ENCODE assay signal across 16 cellular contexts in the genomic region with DNA sequence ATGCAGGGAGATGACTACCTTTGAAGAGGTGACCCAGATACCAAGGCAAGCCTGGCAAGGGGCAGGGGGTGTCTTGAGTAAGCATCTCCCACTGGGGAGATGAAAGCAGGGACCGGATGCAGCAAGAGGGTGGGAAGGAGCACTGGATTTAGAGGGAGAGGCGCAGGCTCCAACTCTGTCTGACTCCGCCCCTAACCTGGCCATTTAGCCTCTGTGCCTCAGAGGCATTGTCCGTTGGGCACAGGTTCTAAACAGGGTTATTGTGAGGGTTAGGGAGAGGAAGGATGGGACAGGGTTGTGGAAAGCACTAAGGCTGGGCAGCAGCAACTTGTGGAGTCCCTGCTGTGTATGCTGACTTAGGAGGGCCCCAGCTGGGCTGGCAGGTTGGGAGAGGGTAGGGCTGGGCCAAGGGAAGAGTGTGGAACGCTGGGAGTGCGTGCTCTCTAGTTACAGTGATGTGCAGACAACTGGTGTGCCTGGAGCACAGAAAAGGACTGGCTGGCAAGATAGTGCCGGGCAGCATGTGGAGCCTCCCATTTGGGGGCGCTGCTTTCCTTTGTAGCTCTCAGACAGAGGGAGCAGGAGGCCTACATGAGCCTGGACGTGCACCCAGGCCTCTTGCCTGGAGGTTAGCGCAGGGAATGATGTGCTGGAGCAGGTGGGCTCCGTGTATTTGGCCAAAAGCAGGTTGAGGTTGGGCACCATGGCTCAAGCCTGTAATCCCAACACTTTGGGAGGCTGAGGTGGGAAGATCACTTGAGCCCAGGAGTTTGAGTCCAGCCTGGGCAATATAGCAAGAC. TPM values are rescaled to one million over a fixed set of nuclear protein-coding genes. Genes with fewer than 3 reads are reported as not detected.
A peak's percentile ranks its signal among the peaks of the same experiment; 100 is the strongest.
DNase-seq lines count a peak whose midpoint lies in the region; ATAC-seq and TF ChIP-seq lines count a peak whose summit lies in the region.
"Had no signal": no experiment of that assay in that cellular context is flagged by ENCODE, and none has a peak within 500 bp of the region (broad histone marks: within the 10 kb centered on the region; RNA-seq: fewer than 3 reads in every experiment).

No MANE protein-coding gene starts in this region.

- no peaks in the 10 kb centered on the region for H3K4me1 ChIP-seq in OCI-LY7 (ENCODE audit: insufficient read depth, low read length, poor library complexity, severe bottlenecking)
- H3K4me1 ChIP-seq in body of pancreas: no peaks in the 10 kb centered on the region
- H3K4me1 ChIP-seq: BLaER1 treated with 17β-estradiol and CSF1 and Interleukin-3, amounts not matched to agents 10 nM and 100 nM; lower lobe of right lung had no signal

- no peak overlapping the region for H2AFZ ChIP-seq in OCI-LY7 (ENCODE audit: low read length)
- H2AFZ ChIP-seq: PC-9 had no signal

- no peak for TF ChIP-seq POLR2A in body of pancreas (IDR thresholded peaks at IDR 0.05)

- H3K4me3 ChIP-seq in OCI-LY7 (ENCODE audit: low read depth, low read length, poor library complexity, severe bottlenecking): no peak overlapping the region
- H3K4me3 ChIP-seq in epithelial cell of proximal tubule (ENCODE audit: low read depth, low read length): no peak overlapping the region
- no peak overlapping the region for H3K4me3 ChIP-seq in body of pancreas
- H3K4me3 ChIP-seq: BLaER1 treated with 17β-estradiol and CSF1 and Interleukin-3, amounts not matched to agents 10 nM and 100 nM; lower lobe of right lung; PC-9 had no signal

- no peak overlapping the region for H3K4me2 ChIP-seq in OCI-LY7 (ENCODE audit: low read length)
- H3K4me2 ChIP-seq: BLaER1 treated with 17β-estradiol and CSF1 and Interleukin-3, amounts not matched to agents 10 nM and 100 nM had no signal

- intact Hi-C loops in OCI-LY7 (cut with micrococcal nuclease; ENCODE audit: unreplicated experiment) (no loop called here), body of pancreas (cut with DNase I) (no loop called here), CD14-positive monocyte (cut with micrococcal nuclease) (no loop called here)

- H3K4me3 Mint-ChIP-seq in activated CD8-positive, alpha-beta T cell treated with anti-CD3 and anti-CD28 coated beads, Interleukin-2, amount 10 ng/mL, durations not matched to agents 7 days and 5 days: no peak overlapping the region
- H3K4me3 Mint-ChIP-seq in CD14-positive monocyte: peak overlapping the region in 1 of 2 donors; percentile 4

- H3K27me3 Mint-ChIP-seq in activated CD8-positive, alpha-beta T cell treated with anti-CD3 and anti-CD28 coated beads, Interleukin-2, amount 10 ng/mL, durations not matched to agents 7 days and 5 days (ENCODE audit: low read depth): peaks cover 37% of the 10 kb centered on the region
- peaks cover 34 to 49% (median 41%) of the 10 kb centered on the region in 3 donors for H3K27me3 Mint-ChIP-seq in CD14-positive monocyte (ENCODE audit: low read depth in 3 of 3)

- H3K36me3 Mint-ChIP-seq in activated CD8-positive, alpha-beta T cell treated with anti-CD3 and anti-CD28 coated beads, Interleukin-2, amount 10 ng/mL, durations not matched to agents 7 days and 5 days (ENCODE audit: low read depth): no peaks in the 10 kb centered on the region
- H3K36me3 Mint-ChIP-seq in CD14-positive monocyte: no peaks in the 10 kb centered on the region

- peak; percentile 42 for DNase-seq in A172 (ENCODE audit: low spot score)
- DNase-seq in OCI-LY7 (ENCODE audit: low spot score): no peak
- no peak for DNase-seq in epithelial cell of proximal tubule (ENCODE audit: low read depth)
- DNase-seq in activated CD8-positive, alpha-beta T cell treated with anti-CD3 and anti-CD28 coated beads, Interleukin-2, amount 10 ng/mL, durations not matched to agents 7 days and 5 days: no peak
- no peak for DNase-seq in body of pancreas
- no peak for DNase-seq in CD14-positive monocyte (ENCODE audit: low spot score)
- DNase-seq: activated T-cell treated with anti-CD3 and anti-CD28 coated beads for 4 hours; amniotic stem cell; effector memory CD4-positive, alpha-beta T cell; lower lobe of right lung; nucleus accumbens had no signal

- H3K79me2 ChIP-seq in OCI-LY7 (ENCODE audit: insufficient read depth, low read depth, low read length): no peaks in the 10 kb centered on the region

- POLR2A ChIA-PET in OCI-LY7 (lab: Charles Lee): interaction anchor here (0.6 to 0.7 kb wide), 2 partner anchors 18 to 800 kb away, joined by 3 read pairs; no protein-coding TSS in a partner anchor
- POLR2A ChIA-PET in activated CD8-positive, alpha-beta T cell treated with anti-CD3 and anti-CD28 coated beads, Interleukin-2, amount 10 ng/mL, durations not matched to agents 7 days and 5 days (lab: Charles Lee): no interaction called here

- no peaks in the 10 kb centered on the region for H4K20me1 ChIP-seq in OCI-LY7 (ENCODE audit: insufficient read depth, low read length)
- H4K20me1 ChIP-seq: BLaER1 treated with 17β-estradiol and CSF1 and Interleukin-3, amounts not matched to agents 10 nM and 100 nM had no signal

- H3K4me1 Mint-ChIP-seq in activated CD8-positive, alpha-beta T cell treated with anti-CD3 and anti-CD28 coated beads, Interleukin-2, amount 10 ng/mL, durations not matched to agents 7 days and 5 days (ENCODE audit: low read depth): no peaks in the 10 kb centered on the region
- no peaks in the 10 kb centered on the region for H3K4me1 Mint-ChIP-seq in CD14-positive monocyte

- no peak overlapping the region for H3K27ac Mint-ChIP-seq in activated CD8-positive, alpha-beta T cell treated with anti-CD3 and anti-CD28 coated beads, Interleukin-2, amount 10 ng/mL, durations not matched to agents 7 days and 5 days
- H3K27ac Mint-ChIP-seq in CD14-positive monocyte: peak overlapping the region in 1 of 7 donors; percentile 11

- CTCF ChIA-PET in OCI-LY7 (lab: Charles Lee; ENCODE audit: unreplicated experiment): no interaction called here
- CTCF ChIA-PET in activated CD8-positive, alpha-beta T cell treated with anti-CD3 and anti-CD28 coated beads, Interleukin-2, amount 10 ng/mL, durations not matched to agents 7 days and 5 days (lab: Charles Lee): no interaction called here

- H3K27ac ChIP-seq in OCI-LY7 (ENCODE audit: low read depth, low read length, poor library complexity, severe bottlenecking) (no peak overlapping the region), body of pancreas (no peak overlapping the region)
- H3K27ac ChIP-seq: BLaER1 treated with 17β-estradiol and CSF1 and Interleukin-3, amounts not matched to agents 10 nM and 100 nM; lower lobe of right lung; PC-9 had no signal

- TF ChIP-seq CTCF in GM12872 (IDR thresholded peaks at IDR 0.05; ENCODE audit: insufficient read depth, low read depth, low read length) (0 out of 3 replicates have a peak, but pooled peaks have one; percentile 18), OCI-LY7 (conservative IDR thresholded peaks at IDR 0.05; ENCODE audit: low read length) (peak; percentile 31; the same call in 1 of the 2 replicates), epithelial cell of proximal tubule (conservative IDR thresholded peaks at IDR 0.05; ENCODE audit: low read depth, low read length) (peak; percentile 26), body of pancreas (IDR thresholded peaks at IDR 0.05) (no peak), CD14-positive monocyte (IDR thresholded peaks at IDR 0.05) (no peak)

- no peaks in the 10 kb centered on the region for H3K27me3 ChIP-seq in body of pancreas
- H3K27me3 ChIP-seq: BLaER1 treated with 17β-estradiol and CSF1 and Interleukin-3, amounts not matched to agents 10 nM and 100 nM had no signal

- no peaks in the 10 kb centered on the region for H3K9me3 Mint-ChIP-seq in activated CD8-positive, alpha-beta T cell treated with anti-CD3 and anti-CD28 coated beads, Interleukin-2, amount 10 ng/mL, durations not matched to agents 7 days and 5 days (ENCODE audit: insufficient read depth)
- peaks cover 0 to 3% (median 0%) of the 10 kb centered on the region in 7 donors for H3K9me3 Mint-ChIP-seq in CD14-positive monocyte

- BruUV-seq in OCI-LY7 (replicated peaks; lab: Mats Ljungman, UMichigan): no TSS peak

- WGBS in body of pancreas, 2 donors: 56% methylated on average over 11 of the region's 11 CpGs

- no peaks in the 10 kb centered on the region for H3K9me3 ChIP-seq in OCI-LY7 (ENCODE audit: low read length)
- no peaks in the 10 kb centered on the region for H3K9me3 ChIP-seq in body of pancreas
- H3K9me3 ChIP-seq: lower lobe of right lung had no signal

- no peak for ATAC-seq in GM18520 (IDR thresholded peaks at IDR 0.05; ENCODE audit: unreplicated experiment)
- ATAC-seq in activated CD8-positive, alpha-beta T cell treated with anti-CD3 and anti-CD28 coated beads, Interleukin-2, amount 10 ng/mL, durations not matched to agents 7 days and 5 days: no peak
- no peak for ATAC-seq in body of pancreas

- no peaks in the 10 kb centered on the region for H3K36me3 ChIP-seq in OCI-LY7 (ENCODE audit: insufficient read depth, low read length)
- no peaks in the 10 kb centered on the region for H3K36me3 ChIP-seq in body of pancreas (replicated peaks in 1 of 2; ENCODE audit: insufficient read depth in 1 of 2, low read depth in 2 of 2)
- H3K36me3 ChIP-seq: BLaER1 treated with 17β-estradiol and CSF1 and Interleukin-3, amounts not matched to agents 10 nM and 100 nM; lower lobe of right lung had no signal

- no peaks in the 10 kb centered on the region for H3K9me2 ChIP-seq in OCI-LY7 (ENCODE audit: insufficient read depth, low read length)

RNA-seq across cellular contexts. Expression of a gene that starts 26.2 kb away (rescaled TPM):
- 1.7 and 2.6 TPM in 2 replicates for total RNA-seq in A172 (2014; rRNA removed; shearing (Covaris generic))
- not detected in 2 replicates for total RNA-seq in OCI-LY7 (2014; rRNA removed; shearing (Covaris generic))
- total RNA-seq in OCI-LY7 (2022) (not detected in 2 replicates), epithelial cell of proximal tubule (1.7 and 2.2 TPM in 2 replicates), body of pancreas (1 to 10 TPM; 4.9 to 6.9 TPM)
- not detected for total RNA-seq in activated CD8-positive, alpha-beta T cell treated with anti-CD3 and anti-CD28 coated beads, Interleukin-2, amount 10 ng/mL, durations not matched to agents 7 days and 5 days
- not detected for polyA plus RNA-seq in CD14-positive monocyte

RNA-seq across cellular contexts. Expression of a gene that starts 26.3 kb away (rescaled TPM):
- 0.10 and 1.0 TPM in 2 replicates for total RNA-seq in A172 (2014; rRNA removed; shearing (Covaris generic))
- not detected in 2 replicates for total RNA-seq in OCI-LY7 (2014; rRNA removed; shearing (Covaris generic))
- not detected in 2 replicates for total RNA-seq in OCI-LY7 (2022)
- total RNA-seq in epithelial cell of proximal tubule: not detected in 2 replicates
- not detected for total RNA-seq in activated CD8-positive, alpha-beta T cell treated with anti-CD3 and anti-CD28 coated beads, Interleukin-2, amount 10 ng/mL, durations not matched to agents 7 days and 5 days
- not detected for total RNA-seq in body of pancreas
- not detected for polyA plus RNA-seq in CD14-positive monocyte
- total RNA-seq: HT1080, PC-9 had no signal

Comparison
In these comparisons a context has a peak if more than half of its experiments do, and no peak if none do; other contexts are left out.
1. CTCF ChIP-seq: peak in GM12872 (single experiment), OCI-LY7 (single experiment) and epithelial cell of proximal tubule (single experiment); none in body of pancreas (0 of 7) and CD14-positive monocyte (single experiment).